25 cellular contexts compared by ENCODE assay signal in the genomic region with DNA sequence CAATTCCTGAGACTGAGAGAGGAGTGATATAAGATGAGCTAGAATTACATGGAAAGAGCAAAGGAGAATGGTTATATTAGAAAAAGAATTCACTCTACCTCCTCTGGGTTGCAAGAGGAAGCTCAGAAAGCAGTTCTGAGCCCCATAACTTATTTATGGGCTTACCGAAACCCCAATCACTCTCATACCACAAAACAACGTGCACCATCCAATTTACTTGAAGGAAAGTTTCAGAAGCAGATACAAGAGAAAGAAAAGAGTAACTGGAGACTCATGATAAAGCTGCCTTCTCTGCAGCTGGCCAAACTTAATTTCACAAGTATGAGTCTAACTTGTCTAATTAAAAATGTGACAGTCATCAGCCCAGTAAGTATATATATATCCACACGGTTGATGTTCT.
"Had no signal": no experiment of that assay in that cellular context is flagged by ENCODE, and none has a peak within 500 bp of the region (broad histone marks: within the 10 kb centered on the region; RNA-seq: fewer than 3 reads in every experiment).

No MANE protein-coding gene starts in this region.

- H3K4me1 Mint-ChIP-seq: activated CD4-positive, alpha-beta T cell treated with anti-CD3 and anti-CD28 coated beads for 36 hours; activated naive CD4-positive, alpha-beta T cell treated with anti-CD3 and anti-CD28 coated beads, Interleukin-2, amount 50 U/mL, for 24 hours; natural killer cell had no signal

- DNase-seq: activated CD4-positive, alpha-beta T cell treated with anti-CD3 and anti-CD28 coated beads for 36 hours; activated CD4-positive, alpha-beta T cell treated with anti-CD3 and anti-CD28 coated beads, Interleukin-2, amount 50 U/mL, for 4 hours; activated CD4-positive, CD25-positive, alpha-beta regulatory T cell; activated effector memory CD4-positive, alpha-beta T cell treated with anti-CD3 and anti-CD28 coated beads, Interleukin-2, amount 50 U/mL, for 16 hours; activated T-cell treated with anti-CD3 and anti-CD28 coated beads, Interleukin-2, amount 50 U/mL, for 48 hours; aorta; body of pancreas; dermis blood vessel endothelial cell; effector CD4-positive, alpha-beta T cell; erythroblast; gastrocnemius medialis; glutamatergic neuron; left lung; lower lobe of right lung; mesendoderm; natural killer cell; stimulated activated CD4-positive, alpha-beta T cell treated with anti-CD3 and anti-CD28 coated beads, Interleukin-15, amount 100 ng/mL, for 24 hours; stimulated activated CD4-positive, alpha-beta T cell treated with anti-CD3 and anti-CD28 coated beads, Interleukin-2, amount 100 ng/mL, for 24 hours; stomach; T-helper 1 cell; tibial artery; upper lobe of right lung had no signal

- H3K4me1 ChIP-seq: right atrium auricular region, tibial artery had no signal

- ATAC-seq: activated CD4-positive, alpha-beta T cell treated with anti-CD3 and anti-CD28 coated beads for 36 hours; body of pancreas; gastrocnemius medialis; left lung; lower lobe of right lung; natural killer cell; upper lobe of right lung had no signal

- H3K27me3 Mint-ChIP-seq: activated CD4-positive, alpha-beta T cell treated with anti-CD3 and anti-CD28 coated beads for 36 hours; activated naive CD4-positive, alpha-beta T cell treated with anti-CD3 and anti-CD28 coated beads, Interleukin-2, amount 50 U/mL, for 24 hours had no signal

- H3K4me3 ChIP-seq: body of pancreas, cardiac muscle cell, gastrocnemius medialis, left lung, lower lobe of right lung, right atrium auricular region, stomach, tibial artery, upper lobe of right lung had no signal

- H3K27me3 ChIP-seq: body of pancreas, cardiac muscle cell, gastrocnemius medialis, left lung, right atrium auricular region, stomach, tibial artery, upper lobe of right lung had no signal

- H3K4me3 Mint-ChIP-seq: activated CD4-positive, alpha-beta T cell treated with anti-CD3 and anti-CD28 coated beads for 36 hours; activated naive CD4-positive, alpha-beta T cell treated with anti-CD3 and anti-CD28 coated beads, Interleukin-2, amount 50 U/mL, for 24 hours; natural killer cell had no signal

- H3K27ac ChIP-seq: body of pancreas, cardiac muscle cell, gastrocnemius medialis, left lung, lower lobe of right lung, right atrium auricular region, stomach, tibial artery, upper lobe of right lung had no signal

- H3K9me3 Mint-ChIP-seq: activated naive CD4-positive, alpha-beta T cell treated with anti-CD3 and anti-CD28 coated beads, Interleukin-2, amount 50 U/mL, for 24 hours; natural killer cell had no signal

- H3K27ac Mint-ChIP-seq: activated CD4-positive, alpha-beta T cell treated with anti-CD3 and anti-CD28 coated beads for 36 hours; activated naive CD4-positive, alpha-beta T cell treated with anti-CD3 and anti-CD28 coated beads, Interleukin-2, amount 50 U/mL, for 24 hours had no signal

- H3K9me3 ChIP-seq: body of pancreas, gastrocnemius medialis, left lung, lower lobe of right lung, right atrium auricular region, stomach, tibial artery, upper lobe of right lung had no signal
